29 cellular contexts compared by ENCODE assay signal in the genomic region with DNA sequence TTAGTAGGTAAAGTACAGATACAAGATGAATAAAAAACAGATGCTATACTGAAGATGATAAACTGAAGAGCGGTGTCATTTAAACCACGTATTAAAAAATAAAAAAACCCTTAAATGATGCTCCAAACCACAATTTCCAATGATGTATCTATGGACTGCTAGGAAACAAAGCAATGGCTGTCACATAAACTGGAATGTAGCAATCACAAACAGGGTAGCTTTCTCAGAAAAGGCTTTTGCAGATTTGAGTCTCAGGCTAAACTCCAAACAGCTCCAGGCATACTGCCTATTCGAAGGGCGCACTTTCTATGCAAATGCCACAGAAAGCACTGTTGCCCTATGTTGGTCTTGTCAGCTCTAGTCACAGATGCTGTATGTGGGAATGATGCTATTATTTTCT.
"Had no signal": no experiment of that assay in that cellular context is flagged by ENCODE, and none has a peak within 500 bp of the region (broad histone marks: within the 10 kb centered on the region; RNA-seq: fewer than 3 reads in every experiment).

No MANE protein-coding gene starts in this region.

- H3K4me3 Mint-ChIP-seq: stimulated activated effector memory CD8-positive, alpha-beta T cell treated with anti-CD3 and anti-CD28 coated beads, Interleukin-12 subunit alpha, Interleukin-12 subunit beta, amount 100 ng/mL, for 72 hours; stimulated activated memory B cell treated with anti-CD40 and anti-IgM and Interleukin-4, amounts not matched to agents 10 μg/mL and 1 μg/mL and 100 μg/mL, for 72 hours; stimulated activated naive B cell treated with anti-CD40 and anti-IgM and Interleukin-4, amounts not matched to agents 10 μg/mL and 1 μg/mL and 100 μg/mL, for 72 hours; stimulated activated naive CD8-positive, alpha-beta T cell treated with anti-CD3 and anti-CD28 coated beads, Interleukin-15, amount 100 ng/mL, for 72 hours; stimulated activated naive CD8-positive, alpha-beta T cell treated with anti-CD3 and anti-CD28 coated beads, Interleukin-15, Interleukin-2, amounts not matched to agents 100 ng/mL and 50 ng/mL, for 24 hours; type B pancreatic cell had no signal

- FAIRE-seq: urothelium cell line had no signal

- H3K4me1 ChIP-seq: testis, thyroid gland, tibial artery, upper lobe of left lung, upper lobe of right lung, uterus, vagina had no signal

- H3K27me3 Mint-ChIP-seq: stimulated activated memory B cell treated with anti-CD40 and anti-IgM and Interleukin-4, amounts not matched to agents 10 μg/mL and 1 μg/mL and 100 μg/mL, for 72 hours; stimulated activated naive B cell treated with anti-CD40 and anti-IgM and Interleukin-4, amounts not matched to agents 10 μg/mL and 1 μg/mL and 100 μg/mL, for 72 hours; stimulated activated naive CD8-positive, alpha-beta T cell treated with anti-CD3 and anti-CD28 coated beads, Interleukin-15, amount 100 ng/mL, for 72 hours; stimulated activated naive CD8-positive, alpha-beta T cell treated with anti-CD3 and anti-CD28 coated beads, Interleukin-15, Interleukin-2, amounts not matched to agents 100 ng/mL and 50 ng/mL, for 24 hours; type B pancreatic cell had no signal

- DNase-seq: stimulated activated CD4-positive, alpha-beta T cell treated with anti-CD3 and anti-CD28 coated beads, Interleukin-2, amount 100 ng/mL, for 48 hours; stimulated activated CD4-positive, alpha-beta T cell treated with anti-CD3 and anti-CD28 coated beads, Interleukin-4, amount 100 ng/mL, for 1 hour; stimulated activated CD4-positive, alpha-beta T cell treated with anti-CD3 and anti-CD28 coated beads, Interleukin-4, amount 100 ng/mL, for 24 hours; stimulated activated CD4-positive, alpha-beta T cell treated with anti-CD3 and anti-CD28 coated beads, Interleukin-4, amount 100 ng/mL, for 4 hours; stimulated activated CD8-positive, alpha-beta memory T cell treated with anti-CD3 and anti-CD28 coated beads, Interleukin-4, amount 100 ng/mL, for 48 hours; stimulated activated naive B cell treated with anti-CD40 and anti-IgM and Interleukin-4, amounts not matched to agents 10 μg/mL and 1 μg/mL and 100 μg/mL, for 72 hours; stimulated activated naive CD4-positive, alpha-beta T cell; stimulated activated naive CD4-positive, alpha-beta T cell treated with Interleukin-2 at 50 U/mL for 16 hours; stimulated activated naive CD8-positive, alpha-beta T cell treated with anti-CD3 and anti-CD28 coated beads, Interleukin-15, amount 100 ng/mL, for 72 hours; stimulated activated naive CD8-positive, alpha-beta T cell treated with anti-CD3 and anti-CD28 coated beads, Interleukin-15, Interleukin-2, amounts not matched to agents 100 U/mL and 50 U/mL, for 24 hours; stomach; substantia nigra; testis; thyroid gland; tibial artery; transverse colon; trophoblast cell; upper lobe of left lung; upper lobe of right lung; uterus had no signal

- H3K9me3 Mint-ChIP-seq: stimulated activated effector memory CD8-positive, alpha-beta T cell treated with anti-CD3 and anti-CD28 coated beads, Interleukin-12 subunit alpha, Interleukin-12 subunit beta, amount 100 ng/mL, for 72 hours; stimulated activated memory B cell treated with anti-CD40 and anti-IgM and Interleukin-4, amounts not matched to agents 10 μg/mL and 1 μg/mL and 100 μg/mL, for 72 hours; stimulated activated naive B cell treated with anti-CD40 and anti-IgM and Interleukin-4, amounts not matched to agents 10 μg/mL and 1 μg/mL and 100 μg/mL, for 72 hours; stimulated activated naive CD8-positive, alpha-beta T cell treated with anti-CD3 and anti-CD28 coated beads, Interleukin-15, amount 100 ng/mL, for 72 hours; stimulated activated naive CD8-positive, alpha-beta T cell treated with anti-CD3 and anti-CD28 coated beads, Interleukin-15, Interleukin-2, amounts not matched to agents 100 ng/mL and 50 ng/mL, for 24 hours; type B pancreatic cell had no signal

- H3K27ac ChIP-seq: stomach, suprapubic skin, testis, thoracic aorta, thyroid gland, tibial artery, tibial nerve, transverse colon, upper lobe of left lung, upper lobe of right lung, uterus, vagina had no signal

- ATAC-seq: stimulated activated effector memory CD8-positive, alpha-beta T cell treated with anti-CD3 and anti-CD28 coated beads, Interleukin-12 subunit alpha, Interleukin-12 subunit beta, amount 100 ng/mL, for 72 hours; stimulated activated memory B cell treated with anti-CD40 and anti-IgM and Interleukin-4, amounts not matched to agents 10 μg/mL and 1 μg/mL and 100 μg/mL, for 72 hours; stimulated activated naive B cell treated with anti-CD40 and anti-IgM and Interleukin-4, amounts not matched to agents 10 μg/mL and 1 μg/mL and 100 μg/mL, for 72 hours; stimulated activated naive CD8-positive, alpha-beta T cell treated with anti-CD3 and anti-CD28 coated beads, Interleukin-15, amount 100 ng/mL, for 72 hours; stimulated activated naive CD8-positive, alpha-beta T cell treated with anti-CD3 and anti-CD28 coated beads, Interleukin-15, Interleukin-2, amounts not matched to agents 100 U/mL and 50 U/mL, for 24 hours; upper lobe of right lung had no signal

- H3K27ac Mint-ChIP-seq: stimulated activated effector memory CD8-positive, alpha-beta T cell treated with anti-CD3 and anti-CD28 coated beads, Interleukin-12 subunit alpha, Interleukin-12 subunit beta, amount 100 ng/mL, for 72 hours; stimulated activated memory B cell treated with anti-CD40 and anti-IgM and Interleukin-4, amounts not matched to agents 10 μg/mL and 1 μg/mL and 100 μg/mL, for 72 hours; stimulated activated naive B cell treated with anti-CD40 and anti-IgM and Interleukin-4, amounts not matched to agents 10 μg/mL and 1 μg/mL and 100 μg/mL, for 72 hours; stimulated activated naive CD8-positive, alpha-beta T cell treated with anti-CD3 and anti-CD28 coated beads, Interleukin-15, amount 100 ng/mL, for 72 hours; stimulated activated naive CD8-positive, alpha-beta T cell treated with anti-CD3 and anti-CD28 coated beads, Interleukin-15, Interleukin-2, amounts not matched to agents 100 ng/mL and 50 ng/mL, for 24 hours; type B pancreatic cell had no signal

- H3K9me3 ChIP-seq: stomach, suprapubic skin, testis, thoracic aorta, thyroid gland, tibial artery, tibial nerve, transverse colon, upper lobe of left lung, upper lobe of right lung, uterus, vagina had no signal

- H3K36me3 ChIP-seq: thoracic aorta, thyroid gland, transverse colon, upper lobe of left lung, upper lobe of right lung, uterus, vagina had no signal

- H3K27me3 ChIP-seq: stomach, suprapubic skin, testis, thyroid gland, tibial artery, tibial nerve, transverse colon, upper lobe of left lung, upper lobe of right lung, uterus, vagina had no signal

- H3K4me3 ChIP-seq: stomach, suprapubic skin, testis, thoracic aorta, thyroid gland, tibial artery, tibial nerve, transverse colon, upper lobe of left lung, upper lobe of right lung, uterus, vagina had no signal

- H3K36me3 Mint-ChIP-seq: stimulated activated effector memory CD8-positive, alpha-beta T cell treated with anti-CD3 and anti-CD28 coated beads, Interleukin-12 subunit alpha, Interleukin-12 subunit beta, amount 100 ng/mL, for 72 hours; stimulated activated memory B cell treated with anti-CD40 and anti-IgM and Interleukin-4, amounts not matched to agents 10 μg/mL and 1 μg/mL and 100 μg/mL, for 72 hours; type B pancreatic cell had no signal

- H3K4me1 Mint-ChIP-seq: stimulated activated effector memory CD8-positive, alpha-beta T cell treated with anti-CD3 and anti-CD28 coated beads, Interleukin-12 subunit alpha, Interleukin-12 subunit beta, amount 100 ng/mL, for 72 hours; stimulated activated memory B cell treated with anti-CD40 and anti-IgM and Interleukin-4, amounts not matched to agents 10 μg/mL and 1 μg/mL and 100 μg/mL, for 72 hours; stimulated activated naive CD8-positive, alpha-beta T cell treated with anti-CD3 and anti-CD28 coated beads, Interleukin-15, amount 100 ng/mL, for 72 hours had no signal
